23 cellular contexts compared by ENCODE assay signal in the genomic region with DNA sequence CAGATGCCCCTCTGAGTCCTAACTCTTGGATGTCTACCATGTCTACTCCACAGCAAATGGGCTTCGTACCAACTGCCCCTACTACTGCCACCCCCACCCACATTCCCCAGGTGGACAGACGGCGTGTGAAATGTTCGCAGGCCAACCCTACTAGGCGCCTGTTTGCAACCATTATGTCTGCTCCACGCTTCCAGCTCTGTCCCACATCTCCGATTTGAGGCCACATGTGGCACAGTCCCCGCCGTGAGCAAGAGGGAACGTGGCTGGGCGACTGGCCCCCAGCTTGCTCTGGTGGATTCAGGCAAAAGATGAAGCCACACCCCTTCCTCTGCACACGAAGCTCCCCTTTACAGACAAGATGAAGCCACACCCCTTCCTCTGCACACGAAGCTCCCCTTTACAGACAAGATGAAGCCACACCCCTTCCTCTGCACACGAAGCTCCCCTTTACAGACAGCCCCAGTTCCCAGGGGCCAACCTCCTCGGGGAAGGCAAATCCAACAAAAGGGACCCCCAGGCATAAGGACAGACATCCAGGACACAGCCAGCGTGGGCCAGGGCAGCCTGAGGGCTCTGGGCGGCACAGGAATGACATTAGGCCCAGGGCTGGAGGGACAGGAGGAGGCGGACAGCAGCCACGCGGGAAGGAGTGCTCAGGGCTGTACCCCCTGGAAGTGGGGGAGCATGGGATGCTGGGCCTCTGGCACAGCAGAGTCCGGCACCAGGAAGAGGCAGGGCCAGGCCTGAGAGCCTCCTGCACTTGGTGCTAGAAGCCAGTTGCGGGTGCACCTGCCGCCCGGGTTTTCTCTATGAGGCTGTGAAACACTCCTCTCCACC.
"Had no signal": no experiment of that assay in that cellular context is flagged by ENCODE, and none has a peak within 500 bp of the region (broad histone marks: within the 10 kb centered on the region; RNA-seq: fewer than 3 reads in every experiment).

No MANE protein-coding gene starts in this region.

- H3K4me3 ChIP-seq: heart right ventricle, left ventricle myocardium inferior, right lobe of liver, skin epidermis, transverse colon, vagina had no signal

- H3K4me1 ChIP-seq: heart right ventricle, left ventricle myocardium inferior, right lobe of liver, transverse colon, vagina had no signal

- H3K9me3 Mint-ChIP-seq: activated CD8-positive, alpha-beta T cell treated with anti-CD3 and anti-CD28 coated beads for 36 hours; activated T-helper 1 cell treated with anti-CD3 and anti-CD28 coated beads, Interleukin-12 subunit alpha, Interleukin-12 subunit beta, Interleukin-2, Interleukin-4 antibody, amounts not matched to agents 30 ng/mL and 10 ng/mL and 1 ng/mL, durations not matched to agents 14 hours and 24 hours and 36 hours; natural killer cell treated with Interleukin-12 subunit alpha and Interleukin-12 subunit beta and Interleukin-15 and Interleukin-18, amount 100 ng/mL, for 72 hours; T-helper 2 cell treated with Interferon-gamma antibody and Interleukin-4, amounts not matched to agents 5 μg/mL and 100 μg/mL, for 36 hours had no signal

- H3K27me3 ChIP-seq: right lobe of liver, transverse colon, vagina had no signal

- H3K4me3 Mint-ChIP-seq: activated CD4-positive, alpha-beta T cell treated with anti-CD3 and anti-CD28 coated beads, Interleukin-2, amount 10 ng/mL, durations not matched to agents 7 days and 5 days; activated CD8-positive, alpha-beta memory T cell treated with anti-CD3 and anti-CD28 coated beads, Interleukin-2, amount 10 ng/mL, durations not matched to agents 7 days and 5 days; activated CD8-positive, alpha-beta T cell treated with anti-CD3 and anti-CD28 coated beads for 36 hours; activated naive CD8-positive, alpha-beta T cell treated with anti-CD3 and anti-CD28 coated beads, Interleukin-2, amount 50 U/mL, for 24 hours; activated T-helper 1 cell treated with anti-CD3 and anti-CD28 coated beads, Interleukin-12 subunit alpha, Interleukin-12 subunit beta, Interleukin-2, Interleukin-4 antibody, amounts not matched to agents 30 ng/mL and 10 ng/mL and 1 ng/mL, durations not matched to agents 14 hours and 24 hours and 36 hours; natural killer cell treated with Interleukin-12 subunit alpha and Interleukin-12 subunit beta and Interleukin-15 and Interleukin-18, amount 100 ng/mL, for 72 hours; stimulated activated memory B cell treated with anti-CD40 and anti-IgM and Interleukin-4, amounts not matched to agents 10 μg/mL and 1 μg/mL and 100 μg/mL, for 72 hours; T-helper 2 cell treated with Interferon-gamma antibody and Interleukin-4, amounts not matched to agents 5 μg/mL and 100 μg/mL, for 36 hours had no signal

- H3K36me3 Mint-ChIP-seq: activated CD8-positive, alpha-beta memory T cell treated with anti-CD3 and anti-CD28 coated beads, Interleukin-2, amount 10 ng/mL, durations not matched to agents 7 days and 5 days; natural killer cell treated with Interleukin-12 subunit alpha and Interleukin-12 subunit beta and Interleukin-15 and Interleukin-18, amount 100 ng/mL, for 72 hours; stimulated activated memory B cell treated with anti-CD40 and anti-IgM and Interleukin-4, amounts not matched to agents 10 μg/mL and 1 μg/mL and 100 μg/mL, for 72 hours had no signal

- H3K27ac Mint-ChIP-seq: activated CD4-positive, alpha-beta T cell treated with anti-CD3 and anti-CD28 coated beads, Interleukin-2, amount 10 ng/mL, durations not matched to agents 7 days and 5 days; activated CD8-positive, alpha-beta memory T cell treated with anti-CD3 and anti-CD28 coated beads, Interleukin-2, amount 10 ng/mL, durations not matched to agents 7 days and 5 days; activated CD8-positive, alpha-beta T cell treated with anti-CD3 and anti-CD28 coated beads for 36 hours; activated naive CD8-positive, alpha-beta T cell treated with anti-CD3 and anti-CD28 coated beads, Interleukin-2, amount 50 U/mL, for 24 hours; activated T-helper 1 cell treated with anti-CD3 and anti-CD28 coated beads, Interleukin-12 subunit alpha, Interleukin-12 subunit beta, Interleukin-2, Interleukin-4 antibody, amounts not matched to agents 30 ng/mL and 10 ng/mL and 1 ng/mL, durations not matched to agents 14 hours and 24 hours and 36 hours; natural killer cell treated with Interleukin-12 subunit alpha and Interleukin-12 subunit beta and Interleukin-15 and Interleukin-18, amount 100 ng/mL, for 72 hours; stimulated activated memory B cell treated with anti-CD40 and anti-IgM and Interleukin-4, amounts not matched to agents 10 μg/mL and 1 μg/mL and 100 μg/mL, for 72 hours; T-helper 2 cell treated with Interferon-gamma antibody and Interleukin-4, amounts not matched to agents 5 μg/mL and 100 μg/mL, for 36 hours had no signal

- H3K9me3 ChIP-seq: right lobe of liver, transverse colon, vagina had no signal

- H3K27me3 Mint-ChIP-seq: activated CD4-positive, alpha-beta T cell treated with anti-CD3 and anti-CD28 coated beads, Interleukin-2, amount 10 ng/mL, durations not matched to agents 7 days and 5 days; activated CD8-positive, alpha-beta memory T cell treated with anti-CD3 and anti-CD28 coated beads, Interleukin-2, amount 10 ng/mL, durations not matched to agents 7 days and 5 days had no signal

- DNase-seq: activated CD4-positive, alpha-beta T cell treated with anti-CD3 and anti-CD28 coated beads, Interleukin-2, amount 10 ng/mL, durations not matched to agents 7 days and 5 days; activated CD4-positive, CD25-positive, alpha-beta regulatory T cell treated with anti-CD3 and anti-CD28 coated beads, Interleukin-2, amount 50 U/mL, for 72 hours; activated CD8-positive, alpha-beta memory T cell treated with anti-CD3 and anti-CD28 coated beads, Interleukin-2, amount 10 ng/mL, durations not matched to agents 7 days and 5 days; activated CD8-positive, alpha-beta T cell treated with anti-CD3 and anti-CD28 coated beads for 36 hours; activated gamma-delta T cell; activated naive CD4-positive, alpha-beta T cell treated with anti-CD3 and anti-CD28 coated beads, Interleukin-2, amount 50 U/mL, for 16 hours; activated naive CD8-positive, alpha-beta T cell treated with anti-CD3 and anti-CD28 coated beads, Interleukin-2, amount 50 U/mL, for 24 hours; activated T-cell treated with anti-CD3 and anti-CD28 coated beads for 4 hours; heart right ventricle; left ventricle myocardium inferior; mammary epithelial cell; midbrain; nucleus accumbens; right lobe of liver; stimulated activated CD4-positive, alpha-beta T cell treated with anti-CD3 and anti-CD28 coated beads, Interleukin-2, amount 100 ng/mL, for 24 hours; transverse colon had no signal

- H3K4me1 Mint-ChIP-seq: activated CD4-positive, alpha-beta T cell treated with anti-CD3 and anti-CD28 coated beads, Interleukin-2, amount 10 ng/mL, durations not matched to agents 7 days and 5 days; activated CD8-positive, alpha-beta memory T cell treated with anti-CD3 and anti-CD28 coated beads, Interleukin-2, amount 10 ng/mL, durations not matched to agents 7 days and 5 days; activated naive CD8-positive, alpha-beta T cell treated with anti-CD3 and anti-CD28 coated beads, Interleukin-2, amount 50 U/mL, for 24 hours; stimulated activated memory B cell treated with anti-CD40 and anti-IgM and Interleukin-4, amounts not matched to agents 10 μg/mL and 1 μg/mL and 100 μg/mL, for 72 hours had no signal

- H3K27ac ChIP-seq: heart right ventricle, left ventricle myocardium inferior, right lobe of liver, skin epidermis, transverse colon, vagina, VCaP had no signal

- ATAC-seq: activated CD8-positive, alpha-beta memory T cell treated with anti-CD3 and anti-CD28 coated beads, Interleukin-2, amount 10 ng/mL, durations not matched to agents 7 days and 5 days; activated CD8-positive, alpha-beta T cell treated with anti-CD3 and anti-CD28 coated beads for 36 hours; activated naive CD8-positive, alpha-beta T cell treated with anti-CD3 and anti-CD28 coated beads, Interleukin-2, amount 50 U/mL, for 24 hours; heart right ventricle; stimulated activated memory B cell treated with anti-CD40 and anti-IgM and Interleukin-4, amounts not matched to agents 10 μg/mL and 1 μg/mL and 100 μg/mL, for 72 hours had no signal

- H3K36me3 ChIP-seq: heart right ventricle, left ventricle myocardium inferior, right lobe of liver, transverse colon, vagina had no signal
